In the genomic region with DNA sequence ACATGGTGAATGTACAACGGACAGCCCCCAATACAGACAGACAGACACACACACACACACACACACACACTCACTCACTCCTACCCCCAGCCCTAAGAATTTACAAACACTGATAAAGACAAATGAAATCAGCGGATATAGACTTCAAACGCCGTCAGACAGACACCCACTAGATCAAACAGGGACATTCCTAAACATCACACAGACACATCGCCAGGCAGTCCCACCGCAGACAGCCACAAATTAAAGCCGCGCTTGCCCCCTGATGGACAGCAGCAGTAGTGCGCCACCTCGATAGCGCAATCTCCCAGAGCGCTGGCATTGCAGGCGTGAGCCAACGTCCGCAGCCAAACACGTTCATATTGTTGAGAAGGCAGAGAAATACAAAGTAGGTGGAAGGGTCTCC, we compare ENCODE assay signal across 8 cellular contexts. TPM values are rescaled to one million over a fixed set of nuclear protein-coding genes. Genes with fewer than 3 reads are reported as not detected.
A peak's percentile ranks its signal among the peaks of the same experiment; 100 is the strongest.
DNase-seq lines count a peak whose midpoint lies in the region; ATAC-seq lines count a peak whose summit lies in the region.

No MANE protein-coding gene starts in this region.

- no peaks in the 10 kb centered on the region for H3K27me3 ChIP-seq in GM23248 (replicated peaks; ENCODE audit: insufficient read depth)

- no peak overlapping the region for H3K9ac ChIP-seq in GM23248

- no peaks in the 10 kb centered on the region for H3K79me2 ChIP-seq in GM23248 (ENCODE audit: insufficient read depth)

- no peaks in the 10 kb centered on the region for H3K9me2 ChIP-seq in GM23248 (ENCODE audit: insufficient read depth)

- DNase-seq in DMS53 treated with DMSO at 0.1 percent for 48 hours (lab: John Stamatoyannopoulos, UW; ENCODE audit: unreplicated experiment) (peak; percentile 29), GM23248 (peak; percentile 91), NCI-H1092 (lab: John Stamatoyannopoulos, UW) (peak; percentile 7), T-helper 22 cell (ENCODE audit: low read depth) (peak; percentile 83), anterior cingulate cortex (lab: John Stamatoyannopoulos, UW) (peak in 56 of 58 donors; percentile 1 to 77 (median 46)), hepatic stellate cell (ENCODE audit: low spot score) (peak; percentile 73), skeletal muscle cell (ENCODE audit: low read depth) (peak; percentile 32)

- peak overlapping the region; percentile 25 for H3K4me2 ChIP-seq in GM23248 (ENCODE audit: unreplicated experiment)

- no peaks in the 10 kb centered on the region for H3K9me3 ChIP-seq in GM23248 (ENCODE audit: low read depth)

- H3K27ac ChIP-seq in GM23248, result no peak overlapping the region

- ATAC-seq in GM21723 (IDR thresholded peaks at IDR 0.05; ENCODE audit: unreplicated experiment), result no peak

- 2 to 3% methylated on average over 16 of the region's 16 CpGs for WGBS in GM23248 (ENCODE audit: low coverage in 1 of 2, low lambda C conversion rate in 2 of 2, missing lambda C conversion rate in 2 of 2), 2 experiments

- no peaks in the 10 kb centered on the region for H4K20me1 ChIP-seq in GM23248 (ENCODE audit: insufficient read depth)

- in situ Hi-C loops in GM23248 (cut with MboI), result loop anchor here (10.0 kb wide), 1 partner anchor 348 kb away; no protein-coding TSS in a partner anchor

- H3K36me3 ChIP-seq in GM23248 (ENCODE audit: low read depth), result no peaks in the 10 kb centered on the region

- H3F3A ChIP-seq in GM23248 (ENCODE audit: insufficient read depth), result no peaks in the 10 kb centered on the region

- peak overlapping the region; percentile 78 for H2AFZ ChIP-seq in GM23248

- H3K4me1 ChIP-seq in GM23248 (ENCODE audit: insufficient read depth), result no peaks in the 10 kb centered on the region

- H3K4me3 ChIP-seq in GM23248, result peak overlapping the region; percentile 57
- H3K4me3 ChIP-seq in skeletal muscle cell (ENCODE audit: low read depth, low read length), result peak overlapping the region; percentile 22

RNA-seq across cellular contexts. Expression of a gene that starts 24.7 kb away (rescaled TPM):
- total RNA-seq in GM23248 (2014; rRNA removed; shearing (Covaris generic)), result not detected in 2 replicates
- polyA plus RNA-seq in GM23248 (2016; fragmentation: Nextera tagmentation; extraction: Ambion mirVana), result not detected in 2 replicates

Comparison
In these comparisons a context has a peak if more than half of its experiments do, and no peak if none do; other contexts are left out.
1. DNase-seq: peak in every context shown above with its lines; median percentile 91 in GM23248; 83 in T-helper 22 cell; 73 in hepatic stellate cell; 46 in anterior cingulate cortex; 32 in skeletal muscle cell; 29 in DMS53 treated with DMSO at 0.1 percent for 48 hours; 7 in NCI-H1092.